ENCODE assay signal across 7 cellular contexts in the genomic region with DNA sequence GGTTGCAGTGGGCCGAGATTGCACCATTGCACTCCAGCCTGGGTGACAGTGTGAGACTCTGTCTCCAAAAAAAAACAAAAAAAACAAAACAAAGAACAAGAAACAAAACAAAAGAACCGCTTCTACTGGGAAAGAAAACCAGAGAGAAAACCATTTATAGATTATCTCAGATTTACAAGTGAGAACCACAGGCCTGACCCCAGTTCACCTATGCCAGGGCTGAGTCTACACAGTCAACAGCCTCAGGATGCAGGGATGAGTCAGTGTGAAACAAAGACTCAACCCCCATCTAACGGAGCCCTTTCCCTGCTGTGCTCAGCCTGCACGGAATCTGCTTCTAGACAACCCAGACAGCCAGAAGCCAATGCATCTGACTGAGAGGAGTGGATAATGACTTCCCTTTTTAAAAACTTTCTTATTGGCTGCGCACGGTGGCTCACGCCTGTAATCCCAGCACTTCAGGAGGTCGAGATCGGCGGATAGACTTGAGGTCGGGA. TPM values are rescaled to one million over a fixed set of nuclear protein-coding genes. Genes with fewer than 3 reads are reported as not detected.
A peak's percentile ranks its signal among the peaks of the same experiment; 100 is the strongest.
DNase-seq lines count a peak whose midpoint lies in the region; ATAC-seq, FAIRE-seq and TF ChIP-seq lines count a peak whose summit lies in the region.

No MANE protein-coding gene starts in this region.

- 10% methylated on average over 11 of the region's 11 CpGs for WGBS in K562 (ENCODE audit: insufficient coverage, low coverage, missing lambda C conversion rate)
- 75 to 91% (median 81%) methylated on average over 11 of the region's 11 CpGs for WGBS in stomach, 5 donors

- peaks cover 0 to 6% of the 10 kb centered on the region in 2 donors for H3K27me3 Mint-ChIP-seq in T-cell

- H3K27me3 ChIP-seq in K562 (ENCODE audit: control insufficient read depth in 2 of 2, insufficient read depth in 2 of 2, low read length in 2 of 2) (peaks cover 0 to 19% of the 10 kb centered on the region in 2 experiments; a peak in 2 of 5 replicates), stomach (no peaks in the 10 kb centered on the region)

- no peaks in the 10 kb centered on the region for H3K9me1 ChIP-seq in K562 (ENCODE audit: control insufficient read depth, insufficient read depth, low read length)

- H3K9me3 ChIP-seq in K562 (replicated peaks; ENCODE audit: control insufficient read depth, insufficient read depth, low read depth, low read length) (no peaks in the 10 kb centered on the region), stomach (no peaks in the 10 kb centered on the region)

- ATAC-seq in HG03095 (IDR thresholded peaks at IDR 0.05; ENCODE audit: unreplicated experiment) (peak; percentile 85), T-cell (replicated peaks in 1 of 4) (peak; percentile 68 to 88 (median 76)), K562 (peak; percentile 64)

- H3K27ac Mint-ChIP-seq in T-cell = peak overlapping the region; percentile 80 to 84

- H3K36me3 Mint-ChIP-seq in T-cell = no peaks in the 10 kb centered on the region

- no TSS peak for BruUV-seq in K562 (replicated peaks; lab: Mats Ljungman, UMichigan)

- peak; percentile 47 for DNase-seq in GM19239 (ENCODE audit: insufficient read length, low spot score)
- peak in 30 of 34 experiments; percentile 9 to 60 (median 34) for DNase-seq in T-cell
- DNase-seq in K562 (ENCODE audit: extremely low read depth in 1 of 4, low spot score in 3 of 4) = peak in 2 of 4 experiments; percentile 52 to 60
- peak; percentile 14 to 57 for DNase-seq in stimulated activated CD4-positive, alpha-beta T cell treated with anti-CD3 and anti-CD28 coated beads, Interleukin-12 subunit alpha, Interleukin-12 subunit beta, amount 100 ng/mL, for 24 hours (ENCODE audit: low read depth in 2 of 2)
- no peak for DNase-seq in NCI-H446 treated with DMSO at 0.1 percent for 48 hours (lab: John Stamatoyannopoulos, UW)
- no peak for DNase-seq in stomach

- H3K4me1 ChIP-seq in K562 (replicated peaks in 1 of 2; ENCODE audit: control insufficient read depth in 2 of 2, insufficient read depth in 2 of 2, low read length in 2 of 2) (peaks cover 15 to 19% of the 10 kb centered on the region in 2 experiments; a peak in 3 of 5 replicates), stomach (no peaks in the 10 kb centered on the region)

- peak; percentile 32; the same call in 1 of the 2 replicates for TF ChIP-seq EP300 in K562 (IDR thresholded peaks at IDR 0.05; ENCODE audit: low read length)
- no peak for TF ChIP-seq EP300 in stomach (IDR thresholded peaks at IDR 0.05)

- TF ChIP-seq POLR2A in K562 (conservative IDR thresholded peaks at IDR 0.05) (no peak), stomach (IDR thresholded peaks at IDR 0.05) (no peak)

- H4K20me1 ChIP-seq in K562 (replicated peaks; ENCODE audit: control insufficient read depth, insufficient read depth, low read length) = no peaks in the 10 kb centered on the region

- in situ Hi-C loops in K562 (cut with MboI) = no loop called here

- no peak overlapping the region for H3K9ac ChIP-seq in K562 (ENCODE audit: insufficient read depth in 1 of 2, low read depth in 2 of 2, low read length in 2 of 2)

- H2AFZ ChIP-seq in K562 (ENCODE audit: low read depth, low read length) = no peak overlapping the region

- H3K4me3 ChIP-seq in K562 (no peak overlapping the region), stomach (no peak overlapping the region)

- no peak for TF ChIP-seq RAD21 in K562 (CRISPR knock-in tag; conservative IDR thresholded peaks at IDR 0.05 in 1 of 2, IDR thresholded peaks at IDR 0.05 in 1 of 2)

- peaks cover 0 to 33% (median 21%) of the 10 kb centered on the region in 3 donors for H3K4me1 Mint-ChIP-seq in T-cell

- POLR2A ChIA-PET in T-cell (lab: Charles Lee) (interaction anchor here in 1 of 2 donors (0.8 kb wide), 1 partner anchor 24 kb away, joined by 3 read pairs; no protein-coding TSS in a partner anchor), K562 (lab: Yijun Ruan, JAX) (interaction anchor here (1.2 to 1.7 kb wide), 2 partner anchors 19 to 26 kb away, joined by 3 to 5 read pairs; no protein-coding TSS in a partner anchor)

- H3K9me3 Mint-ChIP-seq in T-cell = no peaks in the 10 kb centered on the region

- FAIRE-seq in GM19239 (lab: Jason Lieb, UNC) (peak; percentile 95), K562 (lab: Jason Lieb, UNC) (no peak)

- peak overlapping the region; percentile 4 to 29 (median 14) for H3K4me3 Mint-ChIP-seq in T-cell

- H3K4me2 ChIP-seq in K562 (ENCODE audit: insufficient read depth, low read length) = no peak overlapping the region

- H3K27ac ChIP-seq in K562 (ENCODE audit: extremely low read depth, low read depth, low read length) (no peak overlapping the region), stomach (no peak overlapping the region)

- H3K79me2 ChIP-seq in K562 (ENCODE audit: control insufficient read depth, insufficient read depth, low read length) = no peaks in the 10 kb centered on the region

- intact Hi-C loops in K562 (cut with micrococcal nuclease) = loop anchor here (5.0 kb wide), 1 partner anchor 106 kb away; no protein-coding TSS in a partner anchor
- intact Hi-C loops in stomach (cut with DNase I; ENCODE audit: low total_unique reads) = no loop called here

- H3K36me3 ChIP-seq in K562 (ENCODE audit: control insufficient read depth, insufficient read depth, low read length) (no peaks in the 10 kb centered on the region), stomach (no peaks in the 10 kb centered on the region)

- CTCF ChIA-PET in T-cell (lab: Charles Lee) = no interaction called here
- CTCF ChIA-PET in K562 (lab: Yijun Ruan, JAX; ENCODE audit: low intra/inter-chr PET ratio) = no interaction called here

- TF ChIP-seq CTCF in K562 (IDR thresholded peaks at IDR 0.05 in 2 of 3, conservative IDR thresholded peaks at IDR 0.05 in 1 of 3; ENCODE audit: insufficient read depth in 2 of 3, low read depth in 1 of 3, low read length in 3 of 3) (no peak), stomach (IDR thresholded peaks at IDR 0.05) (no peak)

TF ChIP-seq in K562, 482 proteins besides CTCF, POLR2A, EP300 and RAD21 (continues in another document):
- TF ChIP-seq GATA2 (CRISPR knock-in tag; IDR thresholded peaks at IDR 0.05) = 0 out of 2 replicates have a peak, but pooled peaks have one; percentile 17
- TF ChIP-seq CBFB (CRISPR knock-in tag; IDR thresholded peaks at IDR 0.05) = no peak
- no peak for TF ChIP-seq NR2C1 (IDR thresholded peaks at IDR 0.05)
- TF ChIP-seq NR2C1 (tag; IDR thresholded peaks at IDR 0.05) = no peak
- peak; percentile 68; the same call in 1 of the 2 replicates for TF ChIP-seq CTBP1 (IDR thresholded peaks at IDR 0.05; ENCODE audit: borderline replicate concordance)
- TF ChIP-seq, protein P1, sequence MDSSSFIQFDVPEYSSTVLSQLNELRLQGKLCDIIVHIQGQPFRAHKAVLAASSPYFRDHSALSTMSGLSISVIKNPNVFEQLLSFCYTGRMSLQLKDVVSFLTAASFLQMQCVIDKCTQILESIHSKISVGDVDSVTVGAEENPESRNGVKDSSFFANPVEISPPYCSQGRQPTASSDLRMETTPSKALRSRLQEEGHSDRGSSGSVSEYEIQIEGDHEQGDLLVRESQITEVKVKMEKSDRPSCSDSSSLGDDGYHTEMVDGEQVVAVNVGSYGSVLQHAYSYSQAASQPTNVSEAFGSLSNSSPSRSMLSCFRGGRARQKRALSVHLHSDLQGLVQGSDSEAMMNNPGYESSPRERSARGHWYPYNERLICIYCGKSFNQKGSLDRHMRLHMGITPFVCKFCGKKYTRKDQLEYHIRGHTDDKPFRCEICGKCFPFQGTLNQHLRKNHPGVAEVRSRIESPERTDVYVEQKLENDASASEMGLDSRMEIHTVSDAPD (CRISPR knock-in tag; IDR thresholded peaks at IDR 0.05) = no peak
- TF ChIP-seq ZEB2 (IDR thresholded peaks at IDR 0.05) = 0 out of 2 replicates have a peak, but pooled peaks have one; percentile 23
- no peak for TF ChIP-seq NFXL1 (CRISPR knock-in tag; IDR thresholded peaks at IDR 0.05)
- TF ChIP-seq FOSL1 (tag; conservative IDR thresholded peaks at IDR 0.05) = peak; percentile 79
- no peak for TF ChIP-seq SRF (CRISPR knock-in tag; IDR thresholded peaks at IDR 0.05)
- peak in 1 of 2 experiments; percentile 28; a peak in 1 of 4 replicates for TF ChIP-seq FOXK2 (conservative IDR thresholded peaks at IDR 0.05 in 1 of 2, IDR thresholded peaks at IDR 0.05 in 1 of 2; ENCODE audit: low read depth in 2 of 2)
- TF ChIP-seq, protein P2, sequence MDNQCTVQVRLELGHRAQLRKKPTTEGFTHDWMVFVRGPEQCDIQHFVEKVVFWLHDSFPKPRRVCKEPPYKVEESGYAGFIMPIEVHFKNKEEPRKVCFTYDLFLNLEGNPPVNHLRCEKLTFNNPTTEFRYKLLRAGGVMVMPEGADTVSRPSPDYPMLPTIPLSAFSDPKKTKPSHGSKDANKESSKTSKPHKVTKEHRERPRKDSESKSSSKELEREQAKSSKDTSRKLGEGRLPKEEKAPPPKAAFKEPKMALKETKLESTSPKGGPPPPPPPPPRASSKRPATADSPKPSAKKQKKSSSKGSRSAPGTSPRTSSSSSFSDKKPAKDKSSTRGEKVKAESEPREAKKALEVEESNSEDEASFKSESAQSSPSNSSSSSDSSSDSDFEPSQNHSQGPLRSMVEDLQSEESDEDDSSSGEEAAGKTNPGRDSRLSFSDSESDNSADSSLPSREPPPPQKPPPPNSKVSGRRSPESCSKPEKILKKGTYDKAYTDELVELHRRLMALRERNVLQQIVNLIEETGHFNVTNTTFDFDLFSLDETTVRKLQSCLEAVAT (IDR thresholded peaks at IDR 0.05) = 0 out of 4 replicates have a peak, but pooled peaks of 1 of the 2 experiments have one; percentile 40

RNA-seq across cellular contexts. Expression of a gene that starts 25.5 kb away (rescaled TPM):
- total RNA-seq in T-cell (100 to 1,000 TPM; 104 to 141 (median 139) TPM), K562 (2014; rRNA removed) (97.7 and 108 TPM in 2 replicates), K562 (2014; rRNA removed; fragmentation: Illumina TruSeq; extraction: Trizol) (276 and 301 TPM in 2 replicates), K562 (2015; rRNA removed; fragmentation: Illumina TruSeq; extraction: Trizol) (191 and 203 TPM in 2 replicates), K562 (2021) (263 and 267 TPM in 2 replicates), stomach (100 to 1,000 TPM; 104 to 226 (median 147) TPM)
- 25.2 and 50.9 TPM in 2 replicates for total RNA-seq in K562 (2011; cell fraction: chromatin; rRNA removed; ENCODE audit: low replicate concordance)
- total RNA-seq in K562 (2011; cell fraction: nucleolus; rRNA removed) = 29.5 and 31.5 TPM in 2 replicates
- total RNA-seq in K562 (2011; cell fraction: nucleoplasm; rRNA removed) = 48.2 and 73.2 TPM in 2 replicates
- polyA plus RNA-seq in K562 (2011; rRNA removed) (245 and 359 TPM in 2 replicates), K562 (2014; fragmentation: Illumina TruSeq; extraction: Trizol) (218 and 243 TPM in 2 replicates), K562 (2014; fragmentation: Nextera tagmentation; extraction: Ambion mirVana) (10 to 100 TPM; 63.1 to 79.2 TPM), K562 (2014; rRNA removed) (151 and 178 TPM in 2 replicates), stomach (100 to 1,000 TPM; 123 to 213 (median 209) TPM)
- polyA plus RNA-seq in K562 (2011; cell fraction: cytosol; rRNA removed) = 102 and 143 TPM in 2 replicates
- 48.6 and 76.4 TPM in 2 replicates for polyA plus RNA-seq in K562 (2011; cell fraction: nucleus; rRNA removed)
- polyA plus RNA-seq in K562 (2012) = 186 and 231 TPM in 2 replicates
- 327 and 372 TPM in 2 replicates for polyA minus RNA-seq in K562 (2011; rRNA and poly(A)+ RNA removed)
- 162 and 201 TPM in 2 replicates for polyA minus RNA-seq in K562 (2011; cell fraction: cytosol; rRNA and poly(A)+ RNA removed)
- 20.7 and 42.0 TPM in 2 replicates for polyA minus RNA-seq in K562 (2011; cell fraction: nucleus; rRNA and poly(A)+ RNA removed)

Comparison
In these comparisons a context has a peak if more than half of its experiments do, and no peak if none do; other contexts are left out.
1. DNase-seq: peak in GM19239 (single experiment), T-cell (30 of 34) and stimulated activated CD4-positive, alpha-beta T cell treated with anti-CD3 and anti-CD28 coated beads, Interleukin-12 subunit alpha, Interleukin-12 subunit beta, amount 100 ng/mL, for 24 hours (2 of 2); none in NCI-H446 treated with DMSO at 0.1 percent for 48 hours (single experiment) and stomach (single experiment).
2. Peak in every context shown above with its lines, with median percentiles within 50 percentile points of each other: ATAC-seq.